ENCODE assay signal across 16 cellular contexts in genomic region chr7:101140339-101140699, GRCh38. TPM values are rescaled to one million over a fixed set of nuclear protein-coding genes. Genes with fewer than 3 reads are reported as not detected.
A peak's percentile ranks its signal among the peaks of the same experiment; 100 is the strongest.
DNase-seq lines count a peak whose midpoint lies in the region; ATAC-seq and TF ChIP-seq lines count a peak whose summit lies in the region.
"Had no signal": no experiment of that assay in that cellular context is flagged by ENCODE, and none has a peak within 500 bp of the region (broad histone marks: within the 10 kb centered on the region; RNA-seq: fewer than 3 reads in every experiment).

No MANE protein-coding gene starts in this region.

- H3K4me3 ChIP-seq in RWPE2 (ENCODE audit: severe bottlenecking) (no peak overlapping the region), osteoblast (ENCODE audit: insufficient read depth, low read length) (no peak overlapping the region), A673 (ENCODE audit: low read depth, low read length, poor library complexity, severe bottlenecking) (no peak overlapping the region)
- H3K4me3 ChIP-seq: adrenal gland, coronary artery had no signal

- CTCF ChIA-PET in A673 (lab: Charles Lee): no interaction called here

- H3K27ac ChIP-seq in RWPE2 (ENCODE audit: poor library complexity, severe bottlenecking) (peak overlapping the region; percentile 90), osteoblast (ENCODE audit: low read depth, low read length) (peak overlapping the region; percentile 11), A673 (ENCODE audit: low read depth, low read length, poor library complexity, severe bottlenecking) (no peak overlapping the region)
- H3K27ac ChIP-seq: adrenal gland, coronary artery had no signal

- POLR2A ChIA-PET in A673 (lab: Charles Lee; ENCODE audit: low non-redundant PET): interaction anchor here (0.6 kb wide), 1 partner anchor 50 kb away, joined by 8 read pairs; no protein-coding TSS in a partner anchor

- BruUV-seq in A673 (replicated peaks; lab: Mats Ljungman, UMichigan): no TSS peak

- H3K36me3 ChIP-seq in RWPE2 (ENCODE audit: low read depth) (peaks cover 29% of the 10 kb centered on the region), osteoblast (ENCODE audit: insufficient read depth, low read length) (peaks cover 26% of the 10 kb centered on the region), A673 (ENCODE audit: insufficient read depth, low read length, poor library complexity, severe bottlenecking) (no peaks in the 10 kb centered on the region)
- H3K36me3 ChIP-seq: adrenal gland had no signal

- intact Hi-C loops in A673 (cut with micrococcal nuclease; ENCODE audit: unreplicated experiment): no loop called here

- TF ChIP-seq CTCF in RWPE2 (IDR thresholded peaks at IDR 0.05; ENCODE audit: poor library complexity, severe bottlenecking) (no peak), osteoblast (IDR thresholded peaks at IDR 0.05; ENCODE audit: extremely low read depth, low read depth, low read length) (no peak), A673 (conservative IDR thresholded peaks at IDR 0.05; ENCODE audit: low read depth, low read length) (no peak)

- no peak overlapping the region for H3K4me2 ChIP-seq in osteoblast (ENCODE audit: insufficient read depth, low read length)

- peak; percentile 18 for DNase-seq in NCI-H1436 treated with DMSO at 0.1 percent for 48 hours (lab: John Stamatoyannopoulos, UW)
- DNase-seq in NCI-H1436 (lab: John Stamatoyannopoulos, UW): no peak
- DNase-seq in RWPE2 (ENCODE audit: low spot score): no peak
- DNase-seq in dermis blood vessel endothelial cell: peak; percentile 46
- DNase-seq in osteoblast (ENCODE audit: insufficient read length, low spot score, missing footprints): no peak
- DNase-seq in UCSD-AML1 (lab: John Stamatoyannopoulos, UW; ENCODE audit: unreplicated experiment): no peak
- no peak for DNase-seq in A673 (ENCODE audit: low spot score)
- DNase-seq: 8988T; activated CD4-positive, alpha-beta T cell treated with anti-CD3 and anti-CD28 coated beads for 1 hour; activated T-cell treated with anti-CD3 and anti-CD28 coated beads, Interleukin-2, amount 50 U/mL, for 72 hours; adrenal gland; Kasumi-1; posterior cingulate gyrus; substantia nigra had no signal

- peaks cover 14% of the 10 kb centered on the region for H4K20me1 ChIP-seq in osteoblast (ENCODE audit: insufficient read depth, low read length)

- H3K9me3 ChIP-seq in RWPE2 (ENCODE audit: severe bottlenecking): no peaks in the 10 kb centered on the region
- H3K9me3 ChIP-seq in osteoblast (ENCODE audit: low read depth, low read length): no peaks in the 10 kb centered on the region
- H3K9me3 ChIP-seq in A673 (ENCODE audit: low read depth, low read length, poor library complexity, severe bottlenecking): no peaks in the 10 kb centered on the region
- H3K9me3 ChIP-seq: adrenal gland had no signal

- H3K4me1 ChIP-seq in RWPE2 (ENCODE audit: insufficient read depth, poor library complexity, severe bottlenecking) (peaks cover 31% of the 10 kb centered on the region), osteoblast (ENCODE audit: insufficient read depth, low read length) (peaks cover 26% of the 10 kb centered on the region), A673 (ENCODE audit: insufficient read depth, low read length, poor library complexity, severe bottlenecking) (peaks cover 23% of the 10 kb centered on the region)

- H3K27me3 ChIP-seq in RWPE2 (ENCODE audit: insufficient read depth, poor library complexity, severe bottlenecking) (no peaks in the 10 kb centered on the region), osteoblast (ENCODE audit: insufficient read depth, low read length) (no peaks in the 10 kb centered on the region), A673 (replicated peaks; ENCODE audit: insufficient read depth, low read depth, low read length, poor library complexity) (no peaks in the 10 kb centered on the region)
- H3K27me3 ChIP-seq: adrenal gland had no signal

- ATAC-seq in RWPE2 (ENCODE audit: low read depth) (no peak; the same call in 2 of the 3 replicates), HG02571 (IDR thresholded peaks at IDR 0.05; ENCODE audit: unreplicated experiment) (no peak)
- ATAC-seq: activated T-cell treated with anti-CD3 and anti-CD28 coated beads, Interleukin-2, amount 50 U/mL, for 72 hours had no signal

- no peak overlapping the region for H2AFZ ChIP-seq in osteoblast (ENCODE audit: low read length)

- H3K79me2 ChIP-seq in osteoblast (ENCODE audit: insufficient read depth, low read length): no peaks in the 10 kb centered on the region

RNA-seq across cellular contexts. Expression of gene SERPINE1, which starts 13.4 kb away (rescaled TPM):
- total RNA-seq in dermis blood vessel endothelial cell (289 and 399 TPM in 2 replicates), osteoblast (237 and 278 TPM in 2 replicates), A673 (2021) (4.7 and 5.3 TPM in 2 replicates)

RNA-seq across cellular contexts. Expression of gene AP1S1, which starts 14.0 kb away (rescaled TPM):
- total RNA-seq in dermis blood vessel endothelial cell (115 and 144 TPM in 2 replicates), osteoblast (101 and 102 TPM in 2 replicates), A673 (2021) (71.3 and 79.0 TPM in 2 replicates)

RNA-seq across cellular contexts. Expression of gene VGF, which starts 25.1 kb away (rescaled TPM):
- total RNA-seq in dermis blood vessel endothelial cell: not detected in 2 replicates
- total RNA-seq in osteoblast: 0.36 TPM in 1 of 2 replicates, not detected in the other
- 14.4 and 16.0 TPM in 2 replicates for total RNA-seq in A673 (2021)

RNA-seq across cellular contexts. Expression of gene NAT16, which starts 39.8 kb away (rescaled TPM):
- total RNA-seq in dermis blood vessel endothelial cell (not detected in 2 replicates), osteoblast (not detected in 2 replicates), A673 (2021) (not detected in 2 replicates)
- total RNA-seq: activated T-cell treated with anti-CD3 and anti-CD28 coated beads, Interleukin-2, amount 50 U/mL, for 72 hours had no signal

RNA-seq across cellular contexts. Expression of gene TRIM56, which starts 55.0 kb away (rescaled TPM):
- total RNA-seq in dermis blood vessel endothelial cell (19.6 and 28.0 TPM in 2 replicates), osteoblast (13.8 and 14.7 TPM in 2 replicates), A673 (2021) (27.5 and 32.3 TPM in 2 replicates)

Comparison
In these comparisons a context has a peak if more than half of its experiments do, and no peak if none do; other contexts are left out.
1. DNase-seq: peak in NCI-H1436 treated with DMSO at 0.1 percent for 48 hours (single experiment) and dermis blood vessel endothelial cell (single experiment); none in NCI-H1436 (single experiment), RWPE2 (single experiment), osteoblast (single experiment), UCSD-AML1 (single experiment) and A673 (single experiment).
2. RNA of gene SERPINE1, which starts 13.4 kb away (total RNA-seq): 289 to 399 TPM in dermis blood vessel endothelial cell and 237 to 278 TPM in osteoblast; 4.7 to 5.3 TPM in A673; every median in the first group is over 10 times any median in the second.
3. RNA of gene VGF, which starts 25.1 kb away (total RNA-seq): 14.4 to 16.0 TPM in A673; 0.36 TPM in osteoblast and not detected in dermis blood vessel endothelial cell; every median in the first group is over 10 times any median in the second.